Comparison of ENCODE assay signal across 23 cellular contexts in genomic region chr2:187576906-187577305, GRCh38. TPM values are rescaled to one million over a fixed set of nuclear protein-coding genes. Genes with fewer than 3 reads are reported as not detected.
DNase-seq lines count a peak whose midpoint lies in the region; TF ChIP-seq lines count a peak whose summit lies in the region.
"Had no signal": no experiment of that assay in that cellular context is flagged by ENCODE, and none has a peak within 500 bp of the region (broad histone marks: within the 10 kb centered on the region; RNA-seq: fewer than 3 reads in every experiment).

No MANE protein-coding gene starts in this region.

- peak overlapping the region; percentile 20 for H3K27ac ChIP-seq in smooth muscle cell (ENCODE audit: low read depth)
- H3K27ac ChIP-seq: breast epithelium, psoas muscle, sigmoid colon, suprapubic skin had no signal

- no peaks in the 10 kb centered on the region for H3K36me3 Mint-ChIP-seq in activated T-helper 1 cell treated with anti-CD3 and anti-CD28 coated beads, Interleukin-12 subunit alpha, Interleukin-12 subunit beta, Interleukin-2, Interleukin-4 antibody, amounts not matched to agents 30 ng/mL and 10 ng/mL and 1 ng/mL, durations not matched to agents 14 hours and 24 hours and 36 hours (ENCODE audit: low read depth)
- H3K36me3 Mint-ChIP-seq: activated naive CD4-positive, alpha-beta T cell treated with anti-CD3 and anti-CD28 coated beads, Interleukin-2, amount 10 ng/mL, durations not matched to agents 7 days and 5 days; CD4-positive, CD25-positive, alpha-beta regulatory T cell had no signal

- H3K4me2 ChIP-seq in Loucy (ENCODE audit: low read depth, low read length, poor library complexity, severe bottlenecking) (no peak overlapping the region), smooth muscle cell (peak overlapping the region; percentile 77)

- H3K4me3 ChIP-seq in Loucy (ENCODE audit: low read length, poor library complexity, severe bottlenecking) (no peak overlapping the region), smooth muscle cell (no peak overlapping the region)
- H3K4me3 ChIP-seq: breast epithelium, psoas muscle, sigmoid colon, suprapubic skin had no signal

- no peaks in the 10 kb centered on the region for H3K9me3 Mint-ChIP-seq in activated T-helper 1 cell treated with anti-CD3 and anti-CD28 coated beads, Interleukin-12 subunit alpha, Interleukin-12 subunit beta, Interleukin-2, Interleukin-4 antibody, amounts not matched to agents 30 ng/mL and 10 ng/mL and 1 ng/mL, durations not matched to agents 14 hours and 24 hours and 36 hours
- H3K9me3 Mint-ChIP-seq: activated naive CD4-positive, alpha-beta T cell treated with anti-CD3 and anti-CD28 coated beads, Interleukin-2, amount 10 ng/mL, durations not matched to agents 7 days and 5 days had no signal

- peaks cover 6% of the 10 kb centered on the region for H3K4me1 Mint-ChIP-seq in activated T-helper 1 cell treated with anti-CD3 and anti-CD28 coated beads, Interleukin-12 subunit alpha, Interleukin-12 subunit beta, Interleukin-2, Interleukin-4 antibody, amounts not matched to agents 30 ng/mL and 10 ng/mL and 1 ng/mL, durations not matched to agents 14 hours and 24 hours and 36 hours (ENCODE audit: low read depth)
- H3K4me1 Mint-ChIP-seq: CD4-positive, CD25-positive, alpha-beta regulatory T cell had no signal

- H3K4me1 ChIP-seq in Loucy (ENCODE audit: insufficient read depth, low read length, poor library complexity, severe bottlenecking) (no peaks in the 10 kb centered on the region), smooth muscle cell (ENCODE audit: low read depth) (peaks cover 42% of the 10 kb centered on the region)
- H3K4me1 ChIP-seq: breast epithelium had no signal

- no peaks in the 10 kb centered on the region for H3K9me2 ChIP-seq in Loucy (replicated peaks; ENCODE audit: low read depth, low read length)

- H4K20me1 ChIP-seq in Loucy (ENCODE audit: insufficient read depth, low read length, poor library complexity, severe bottlenecking) (no peaks in the 10 kb centered on the region), smooth muscle cell (ENCODE audit: low read depth) (no peaks in the 10 kb centered on the region)

- no peaks in the 10 kb centered on the region for H3F3A ChIP-seq in Loucy (ENCODE audit: low read depth)
- peaks cover 8% of the 10 kb centered on the region for H3F3A ChIP-seq in smooth muscle cell (ENCODE audit: low read depth)

- H3K4me3 Mint-ChIP-seq in activated T-helper 1 cell treated with anti-CD3 and anti-CD28 coated beads, Interleukin-12 subunit alpha, Interleukin-12 subunit beta, Interleukin-2, Interleukin-4 antibody, amounts not matched to agents 30 ng/mL and 10 ng/mL and 1 ng/mL, durations not matched to agents 14 hours and 24 hours and 36 hours: no peak overlapping the region
- H3K4me3 Mint-ChIP-seq: activated naive CD4-positive, alpha-beta T cell treated with anti-CD3 and anti-CD28 coated beads, Interleukin-2, amount 10 ng/mL, durations not matched to agents 7 days and 5 days; CD4-positive, CD25-positive, alpha-beta regulatory T cell; WTC11 had no signal

- H3K27ac Mint-ChIP-seq in activated T-helper 1 cell treated with anti-CD3 and anti-CD28 coated beads, Interleukin-12 subunit alpha, Interleukin-12 subunit beta, Interleukin-2, Interleukin-4 antibody, amounts not matched to agents 30 ng/mL and 10 ng/mL and 1 ng/mL, durations not matched to agents 14 hours and 24 hours and 36 hours: no peak overlapping the region
- H3K27ac Mint-ChIP-seq: activated naive CD4-positive, alpha-beta T cell treated with anti-CD3 and anti-CD28 coated beads, Interleukin-2, amount 10 ng/mL, durations not matched to agents 7 days and 5 days; CD4-positive, CD25-positive, alpha-beta regulatory T cell; WTC11 had no signal

- no peak overlapping the region for H3K9ac ChIP-seq in Loucy (ENCODE audit: low read depth, low read length, poor library complexity, severe bottlenecking)
- no peak overlapping the region for H3K9ac ChIP-seq in smooth muscle cell (ENCODE audit: low read depth)

- H3K9me3 ChIP-seq in Loucy (ENCODE audit: insufficient read depth, low read depth, low read length) (no peaks in the 10 kb centered on the region), smooth muscle cell (replicated peaks; ENCODE audit: low read depth) (no peaks in the 10 kb centered on the region)
- H3K9me3 ChIP-seq: psoas muscle, sigmoid colon, suprapubic skin had no signal

- H3K36me3 ChIP-seq in Loucy (ENCODE audit: insufficient read depth, low read length) (no peaks in the 10 kb centered on the region), smooth muscle cell (ENCODE audit: low read depth) (no peaks in the 10 kb centered on the region)
- H3K36me3 ChIP-seq: breast epithelium, sigmoid colon, suprapubic skin had no signal

- peak overlapping the region; percentile 38; the same call in 1 of the 2 replicates for H2AFZ ChIP-seq in Loucy (ENCODE audit: low read length)
- H2AFZ ChIP-seq in smooth muscle cell (ENCODE audit: low read depth): peak overlapping the region; percentile 35

- H3K79me2 ChIP-seq in Loucy (ENCODE audit: insufficient read depth, low read length) (no peaks in the 10 kb centered on the region), smooth muscle cell (ENCODE audit: low read depth) (no peaks in the 10 kb centered on the region)

- peaks cover 3% of the 10 kb centered on the region for H3K27me3 Mint-ChIP-seq in activated T-helper 1 cell treated with anti-CD3 and anti-CD28 coated beads, Interleukin-12 subunit alpha, Interleukin-12 subunit beta, Interleukin-2, Interleukin-4 antibody, amounts not matched to agents 30 ng/mL and 10 ng/mL and 1 ng/mL, durations not matched to agents 14 hours and 24 hours and 36 hours (ENCODE audit: insufficient read depth)
- H3K27me3 Mint-ChIP-seq: activated naive CD4-positive, alpha-beta T cell treated with anti-CD3 and anti-CD28 coated beads, Interleukin-2, amount 10 ng/mL, durations not matched to agents 7 days and 5 days; CD4-positive, CD25-positive, alpha-beta regulatory T cell had no signal

- DNase-seq in amniotic epithelial cell (ENCODE audit: low read depth) (peak; percentile 74), iris pigment epithelial cell (ENCODE audit: low read depth) (peak; percentile 42), smooth muscle cell (lab: John Stamatoyannopoulos, UW; ENCODE audit: unreplicated experiment) (no peak), RPMI8226 (no peak), NCI-H2081 (lab: John Stamatoyannopoulos, UW) (no peak)
- no peak for DNase-seq in activated T-helper 1 cell treated with anti-CD3 and anti-CD28 coated beads, Interleukin-12 subunit alpha, Interleukin-12 subunit beta, Interleukin-2, Interleukin-4 antibody, amounts not matched to agents 30 ng/mL and 10 ng/mL and 1 ng/mL, durations not matched to agents 14 hours and 24 hours and 36 hours (ENCODE audit: low spot score)
- DNase-seq: activated naive CD4-positive, alpha-beta T cell treated with anti-CD3 and anti-CD28 coated beads, Interleukin-2, amount 10 ng/mL, durations not matched to agents 7 days and 5 days; amniotic stem cell; CD4-positive, CD25-positive, alpha-beta regulatory T cell; effector CD4-positive, alpha-beta T cell; erythroblast; GOT3; left cardiac atrium; NCI-H1417; NCI-H345; psoas muscle; sigmoid colon; stimulated activated CD4-positive, alpha-beta T cell treated with anti-CD3 and anti-CD28 coated beads, Interleukin-15, amount 100 ng/mL, for 24 hours; stimulated activated naive CD4-positive, alpha-beta T cell had no signal

- H3K27me3 ChIP-seq in Loucy (ENCODE audit: insufficient read depth, low read length, poor library complexity, severe bottlenecking) (no peaks in the 10 kb centered on the region), smooth muscle cell (ENCODE audit: low read depth) (no peaks in the 10 kb centered on the region)
- H3K27me3 ChIP-seq: breast epithelium, sigmoid colon, suprapubic skin had no signal

- intact Hi-C loops in activated T-helper 1 cell treated with anti-CD3 and anti-CD28 coated beads, Interleukin-12 subunit alpha, Interleukin-12 subunit beta, Interleukin-2, Interleukin-4 antibody, amounts not matched to agents 30 ng/mL and 10 ng/mL and 1 ng/mL, durations not matched to agents 14 hours and 24 hours and 36 hours (cut with micrococcal nuclease): no loop called here

- TF ChIP-seq CTCF in Loucy (conservative IDR thresholded peaks at IDR 0.05; ENCODE audit: low read length): no peak
- no peak for TF ChIP-seq CTCF in smooth muscle cell (IDR thresholded peaks at IDR 0.05; ENCODE audit: borderline replicate concordance, insufficient read depth, poor library complexity, severe bottlenecking)

RNA-seq across cellular contexts. Expression of gene TFPI, which starts 22.7 kb away (rescaled TPM):
- 194 and 243 TPM in 2 replicates for total RNA-seq in smooth muscle cell
- 159 and 169 TPM in 2 replicates for polyA plus RNA-seq in smooth muscle cell
- 0.44 and 0.60 TPM in 2 replicates for total RNA-seq in activated T-helper 1 cell treated with anti-CD3 and anti-CD28 coated beads, Interleukin-12 subunit alpha, Interleukin-12 subunit beta, Interleukin-2, Interleukin-4 antibody, amounts not matched to agents 30 ng/mL and 10 ng/mL and 1 ng/mL, durations not matched to agents 14 hours and 24 hours and 36 hours
- polyA plus RNA-seq: CD4-positive, CD25-positive, alpha-beta regulatory T cell had no signal

Comparison
In these comparisons a context has a peak if more than half of its experiments do, and no peak if none do; other contexts are left out.
1. DNase-seq: peak in amniotic epithelial cell (single experiment) and iris pigment epithelial cell (single experiment); none in smooth muscle cell (single experiment), RPMI8226 (single experiment), NCI-H2081 (0 of 2) and activated T-helper 1 cell treated with anti-CD3 and anti-CD28 coated beads, Interleukin-12 subunit alpha, Interleukin-12 subunit beta, Interleukin-2, Interleukin-4 antibody, amounts not matched to agents 30 ng/mL and 10 ng/mL and 1 ng/mL, durations not matched to agents 14 hours and 24 hours and 36 hours (single experiment).
2. RNA of gene TFPI, which starts 22.7 kb away (total RNA-seq): 194 to 243 TPM in smooth muscle cell; 0.44 to 0.60 TPM in activated T-helper 1 cell treated with anti-CD3 and anti-CD28 coated beads, Interleukin-12 subunit alpha, Interleukin-12 subunit beta, Interleukin-2, Interleukin-4 antibody, amounts not matched to agents 30 ng/mL and 10 ng/mL and 1 ng/mL, durations not matched to agents 14 hours and 24 hours and 36 hours; every median in the first group is over 100 times any median in the second.